ENCODE assay signal across 2 cellular contexts in the genomic region with DNA sequence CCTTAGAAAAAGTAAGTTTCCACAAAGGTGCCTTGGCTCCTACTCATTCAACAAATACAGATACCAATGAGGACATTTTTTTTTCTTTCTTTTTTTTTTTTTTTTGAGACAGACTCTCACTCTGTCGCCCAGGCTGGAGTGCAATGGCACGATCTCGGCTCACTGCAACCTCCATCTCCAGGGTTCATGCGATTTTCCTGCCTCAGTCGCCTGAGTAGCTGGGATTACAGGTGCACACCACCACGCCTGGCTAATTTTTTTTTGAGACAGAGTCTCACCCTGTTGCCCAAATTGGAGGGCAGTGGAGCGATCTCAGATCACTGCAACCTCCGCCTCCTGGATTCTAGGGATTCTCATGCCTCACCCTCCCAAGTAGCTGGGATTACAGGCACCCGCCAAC. TPM values are rescaled to one million over a fixed set of nuclear protein-coding genes. Genes with fewer than 3 reads are reported as not detected.
"Had no signal": no experiment of that assay in that cellular context is flagged by ENCODE, and none has a peak within 500 bp of the region (broad histone marks: within the 10 kb centered on the region; RNA-seq: fewer than 3 reads in every experiment).

No MANE protein-coding gene starts in this region.

RNA-seq across cellular contexts. Expression of a gene that starts 20.0 kb away (rescaled TPM):
- total RNA-seq: K562, Right ventricle myocardium inferior had no signal
